ENCODE assay signal across 26 cellular contexts in the genomic region with DNA sequence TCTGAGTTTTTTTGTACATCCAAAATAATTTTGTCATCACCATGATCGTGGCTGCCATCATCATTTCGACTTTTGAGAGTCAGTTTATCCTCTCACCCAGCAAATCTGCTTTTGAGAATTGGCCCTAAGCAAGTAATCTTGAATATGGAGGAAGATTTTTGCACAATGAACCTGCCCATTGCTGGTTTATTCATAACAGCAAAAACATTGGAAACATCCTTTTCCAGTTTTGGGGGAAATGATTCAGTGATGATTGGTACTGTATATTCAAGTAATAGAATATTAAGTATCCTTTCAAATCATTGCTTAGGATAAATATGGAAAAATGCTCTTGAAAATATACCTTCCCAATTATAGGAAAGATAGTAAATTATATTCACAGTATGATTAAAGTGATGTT.
"Had no signal": no experiment of that assay in that cellular context is flagged by ENCODE, and none has a peak within 500 bp of the region (broad histone marks: within the 10 kb centered on the region; RNA-seq: fewer than 3 reads in every experiment).

No MANE protein-coding gene starts in this region.

- H3K36me3 ChIP-seq: esophagus muscularis mucosa, gastroesophageal sphincter, heart left ventricle, pancreas, right atrium auricular region, thyroid gland, upper lobe of right lung had no signal

- H3K36me3 Mint-ChIP-seq: natural killer cell treated with Interleukin-12 subunit alpha and Interleukin-12 subunit beta and Interleukin-15 and Interleukin-18, amount 100 ng/mL, for 72 hours had no signal

- H3K4me1 ChIP-seq: pancreas, psoas muscle had no signal

- H3K27me3 Mint-ChIP-seq: activated naive CD4-positive, alpha-beta T cell treated with anti-CD3 and anti-CD28 coated beads, Interleukin-2, amount 10 ng/mL, durations not matched to agents 7 days and 5 days; natural killer cell treated with Interleukin-12 subunit alpha and Interleukin-12 subunit beta and Interleukin-15 and Interleukin-18, amount 100 ng/mL, for 72 hours; stimulated activated naive CD8-positive, alpha-beta T cell treated with anti-CD3 and anti-CD28 coated beads, Interleukin-15, Interleukin-2, amounts not matched to agents 100 ng/mL and 50 ng/mL, for 24 hours had no signal

- H3K9me3 Mint-ChIP-seq: activated naive CD4-positive, alpha-beta T cell treated with anti-CD3 and anti-CD28 coated beads, Interleukin-2, amount 10 ng/mL, durations not matched to agents 7 days and 5 days; activated T-cell treated with anti-CD3 and anti-CD28 coated beads, Interleukin-2, amount 50 U/mL, for 72 hours; natural killer cell treated with Interleukin-12 subunit alpha and Interleukin-12 subunit beta and Interleukin-15 and Interleukin-18, amount 100 ng/mL, for 72 hours; stimulated activated naive CD8-positive, alpha-beta T cell treated with anti-CD3 and anti-CD28 coated beads, Interleukin-15, Interleukin-2, amounts not matched to agents 100 ng/mL and 50 ng/mL, for 24 hours had no signal

- H3K27me3 ChIP-seq: esophagus muscularis mucosa, gastroesophageal sphincter, heart left ventricle, pancreas, right atrium auricular region, thyroid gland, upper lobe of right lung had no signal

- H3K27ac Mint-ChIP-seq: activated naive CD4-positive, alpha-beta T cell treated with anti-CD3 and anti-CD28 coated beads, Interleukin-2, amount 10 ng/mL, durations not matched to agents 7 days and 5 days; activated T-cell treated with anti-CD3 and anti-CD28 coated beads, Interleukin-2, amount 50 U/mL, for 72 hours had no signal

- FAIRE-seq: colon, pancreas had no signal

- ATAC-seq: activated T-cell treated with anti-CD3 and anti-CD28 coated beads, Interleukin-2, amount 50 U/mL, for 72 hours; gastroesophageal sphincter; heart left ventricle; left cardiac atrium; natural killer cell treated with Interleukin-12 subunit alpha and Interleukin-12 subunit beta and Interleukin-15 and Interleukin-18, amount 100 ng/mL, for 72 hours; pancreas; psoas muscle; upper lobe of right lung had no signal

- DNase-seq: activated CD4-positive, alpha-beta T cell treated with anti-CD3 and anti-CD28 coated beads, Interleukin-2, amount 50 U/mL, for 48 hours; activated effector memory CD4-positive, alpha-beta T cell treated with anti-CD3 and anti-CD28 coated beads, Interleukin-2, amount 50 U/mL, for 16 hours; activated naive CD4-positive, alpha-beta T cell treated with anti-CD3 and anti-CD28 coated beads, Interleukin-2, amount 10 ng/mL, durations not matched to agents 7 days and 5 days; activated T-cell treated with anti-CD3 and anti-CD28 coated beads, Interleukin-2, amount 50 U/mL, for 72 hours; anterior cingulate cortex; central memory CD4-positive, alpha-beta T cell; effector memory CD4-positive, alpha-beta T cell; heart left ventricle; islet precursor cell; left cardiac atrium; midbrain; pancreas; psoas muscle; stimulated activated CD4-positive, alpha-beta T cell treated with anti-CD3 and anti-CD28 coated beads, Interleukin-12 subunit alpha, Interleukin-12 subunit beta, amount 100 ng/mL, for 4 hours; stimulated activated CD4-positive, alpha-beta T cell treated with anti-CD3 and anti-CD28 coated beads, Interleukin-4, amount 100 ng/mL, for 4 hours; substantia nigra; T-helper 1 cell; T-helper 9 cell; thyroid gland; upper lobe of right lung had no signal

- H3K27ac ChIP-seq: esophagus muscularis mucosa, gastroesophageal sphincter, heart left ventricle, pancreas, psoas muscle, right atrium auricular region, thyroid gland, upper lobe of right lung had no signal

- H3K4me3 ChIP-seq: esophagus muscularis mucosa, gastroesophageal sphincter, heart left ventricle, pancreas, psoas muscle, right atrium auricular region, thyroid gland, upper lobe of right lung had no signal

- H3K9me3 ChIP-seq: esophagus muscularis mucosa, gastroesophageal sphincter, heart left ventricle, pancreas, psoas muscle, right atrium auricular region, thyroid gland, upper lobe of right lung had no signal

- H3K4me3 Mint-ChIP-seq: activated naive CD4-positive, alpha-beta T cell treated with anti-CD3 and anti-CD28 coated beads, Interleukin-2, amount 10 ng/mL, durations not matched to agents 7 days and 5 days; activated T-cell treated with anti-CD3 and anti-CD28 coated beads, Interleukin-2, amount 50 U/mL, for 72 hours; natural killer cell treated with Interleukin-12 subunit alpha and Interleukin-12 subunit beta and Interleukin-15 and Interleukin-18, amount 100 ng/mL, for 72 hours; stimulated activated naive CD8-positive, alpha-beta T cell treated with anti-CD3 and anti-CD28 coated beads, Interleukin-15, Interleukin-2, amounts not matched to agents 100 ng/mL and 50 ng/mL, for 24 hours had no signal
